1 cellular context compared by ENCODE assay signal in the genomic region with DNA sequence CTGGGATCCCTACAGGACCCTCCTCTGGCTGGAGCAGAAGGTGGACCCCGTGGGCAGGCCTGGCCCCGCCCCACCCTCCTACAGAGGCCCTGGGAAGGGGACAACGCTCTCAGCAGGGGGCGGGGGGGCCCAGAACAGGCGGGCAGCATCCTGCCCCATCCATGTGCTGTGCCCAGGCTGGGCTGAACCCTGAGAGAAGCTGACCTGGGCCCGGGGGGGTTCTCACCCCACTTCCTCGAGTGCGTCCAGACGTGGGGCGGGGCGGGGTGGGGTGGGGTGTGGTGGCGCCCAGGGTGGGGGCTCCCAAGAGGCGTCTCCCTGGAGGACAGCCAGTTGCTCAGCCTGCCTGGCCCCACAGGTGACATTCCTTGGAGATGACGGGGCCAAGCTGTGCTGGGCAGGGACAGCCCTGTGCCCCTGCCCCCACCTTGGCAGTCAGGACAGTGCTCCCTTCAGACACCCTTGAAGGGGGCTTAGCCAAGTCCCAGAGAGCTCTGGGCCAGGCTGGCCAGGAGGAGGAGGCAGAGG.
TF ChIP-seq lines count a peak whose summit lies in the region.

No MANE protein-coding gene starts in this region.

TF ChIP-seq in liver, 16 proteins besides CTCF, POLR2A, EP300 and RAD21 (continued from another document):
- TF ChIP-seq GABPA (IDR thresholded peaks at IDR 0.05 in 1 of 2, conservative IDR thresholded peaks at IDR 0.05 in 1 of 2) = no peak
- no peak for TF ChIP-seq NR2F2 (IDR thresholded peaks at IDR 0.05)
- no peak for TF ChIP-seq HNF4G (IDR thresholded peaks at IDR 0.05)
- no peak for TF ChIP-seq EGR1 (IDR thresholded peaks at IDR 0.05; ENCODE audit: low read depth in 2 of 2)
- TF ChIP-seq, protein P1, sequence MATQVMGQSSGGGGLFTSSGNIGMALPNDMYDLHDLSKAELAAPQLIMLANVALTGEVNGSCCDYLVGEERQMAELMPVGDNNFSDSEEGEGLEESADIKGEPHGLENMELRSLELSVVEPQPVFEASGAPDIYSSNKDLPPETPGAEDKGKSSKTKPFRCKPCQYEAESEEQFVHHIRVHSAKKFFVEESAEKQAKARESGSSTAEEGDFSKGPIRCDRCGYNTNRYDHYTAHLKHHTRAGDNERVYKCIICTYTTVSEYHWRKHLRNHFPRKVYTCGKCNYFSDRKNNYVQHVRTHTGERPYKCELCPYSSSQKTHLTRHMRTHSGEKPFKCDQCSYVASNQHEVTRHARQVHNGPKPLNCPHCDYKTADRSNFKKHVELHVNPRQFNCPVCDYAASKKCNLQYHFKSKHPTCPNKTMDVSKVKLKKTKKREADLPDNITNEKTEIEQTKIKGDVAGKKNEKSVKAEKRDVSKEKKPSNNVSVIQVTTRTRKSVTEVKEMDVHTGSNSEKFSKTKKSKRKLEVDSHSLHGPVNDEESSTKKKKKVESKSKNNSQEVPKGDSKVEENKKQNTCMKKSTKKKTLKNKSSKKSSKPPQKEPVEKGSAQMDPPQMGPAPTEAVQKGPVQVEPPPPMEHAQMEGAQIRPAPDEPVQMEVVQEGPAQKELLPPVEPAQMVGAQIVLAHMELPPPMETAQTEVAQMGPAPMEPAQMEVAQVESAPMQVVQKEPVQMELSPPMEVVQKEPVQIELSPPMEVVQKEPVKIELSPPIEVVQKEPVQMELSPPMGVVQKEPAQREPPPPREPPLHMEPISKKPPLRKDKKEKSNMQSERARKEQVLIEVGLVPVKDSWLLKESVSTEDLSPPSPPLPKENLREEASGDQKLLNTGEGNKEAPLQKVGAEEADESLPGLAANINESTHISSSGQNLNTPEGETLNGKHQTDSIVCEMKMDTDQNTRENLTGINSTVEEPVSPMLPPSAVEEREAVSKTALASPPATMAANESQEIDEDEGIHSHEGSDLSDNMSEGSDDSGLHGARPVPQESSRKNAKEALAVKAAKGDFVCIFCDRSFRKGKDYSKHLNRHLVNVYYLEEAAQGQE (IDR thresholded peaks at IDR 0.05) = no peak
- TF ChIP-seq YY1 (IDR thresholded peaks at IDR 0.05) = no peak
